Comparison of ENCODE assay signal across 1 cellular context in genomic region chr7:144835166-144835611, GRCh38.
TF ChIP-seq lines count a peak whose summit lies in the region.

No MANE protein-coding gene starts in this region.

TF ChIP-seq in HEK293, 187 proteins besides CTCF, POLR2A, EP300 and RAD21 (continued from another document):
- peak; percentile 28; the same call in 1 of the 2 replicates for TF ChIP-seq ZSCAN4 (tag by site-specific recombination; IDR thresholded peaks at IDR 0.05)
- TF ChIP-seq PRDM1 (tag by site-specific recombination; IDR thresholded peaks at IDR 0.05): 0 out of 2 replicates have a peak, but pooled peaks have one; percentile 5
- TF ChIP-seq ZNF600 (tag by site-specific recombination; IDR thresholded peaks at IDR 0.05): peak; percentile 89
- peak; percentile 24; the same call in 1 of the 2 replicates for TF ChIP-seq ZFP37 (tag by site-specific recombination; IDR thresholded peaks at IDR 0.05)
- TF ChIP-seq ZNF645 (tag by site-specific recombination; IDR thresholded peaks at IDR 0.05): no peak
- TF ChIP-seq ZNF433 (tag by site-specific recombination; IDR thresholded peaks at IDR 0.05; ENCODE audit: low read depth): no peak
- no peak for TF ChIP-seq ZNF677 (tag by site-specific recombination; IDR thresholded peaks at IDR 0.05)
- no peak for TF ChIP-seq GLIS2 (tag by site-specific recombination; IDR thresholded peaks at IDR 0.05)
- TF ChIP-seq ZNF692 (tag by site-specific recombination; IDR thresholded peaks at IDR 0.05): peak; percentile 24; the same call in 1 of the 2 replicates
- TF ChIP-seq ZBTB20 (tag by site-specific recombination; IDR thresholded peaks at IDR 0.05): peak; percentile 61
- TF ChIP-seq KLF7 (tag by site-specific recombination; IDR thresholded peaks at IDR 0.05; ENCODE audit: borderline replicate concordance): no peak
- peak; percentile 28 for TF ChIP-seq ZBTB17 (tag by site-specific recombination; IDR thresholded peaks at IDR 0.05)
- no peak for TF ChIP-seq ZSCAN16 (tag by site-specific recombination; IDR thresholded peaks at IDR 0.05)
